Comparison of ENCODE assay signal across 8 cellular contexts in genomic region chr15:68818088-68818670, GRCh38. TPM values are rescaled to one million over a fixed set of nuclear protein-coding genes. Genes with fewer than 3 reads are reported as not detected.
DNase-seq lines count a peak whose midpoint lies in the region; ATAC-seq and TF ChIP-seq lines count a peak whose summit lies in the region.

No MANE protein-coding gene starts in this region.

- intact Hi-C loops in A673 (cut with micrococcal nuclease; ENCODE audit: unreplicated experiment), result no loop called here
- intact Hi-C loops in left lung (cut with DNase I), result no loop called here

- H3K27ac ChIP-seq in A673 (ENCODE audit: low read depth, low read length, poor library complexity, severe bottlenecking) (peak overlapping the region; percentile 99), coronary artery (peak overlapping the region; percentile 93 to 94), left lung (peak overlapping the region; percentile 98 to 99)

- DNase-seq in A673 (ENCODE audit: low spot score) (peak; percentile 92), NCI-H2196 (lab: John Stamatoyannopoulos, UW; ENCODE audit: unreplicated experiment) (peak; percentile 37), coronary artery (ENCODE audit: low spot score) (no peak), left lung (peak; percentile 69 to 92)
- peak; percentile 78 for DNase-seq in activated CD4-positive, alpha-beta T cell treated with anti-CD3 and anti-CD28 coated beads for 48 hours
- DNase-seq in stimulated activated CD4-positive, alpha-beta T cell treated with anti-CD3 and anti-CD28 coated beads, Interleukin-2, amount 100 ng/mL, for 48 hours, result peak; percentile 55 to 59

- TF ChIP-seq CTCF in A673 (conservative IDR thresholded peaks at IDR 0.05; ENCODE audit: low read depth, low read length) (no peak), coronary artery (IDR thresholded peaks at IDR 0.05) (no peak), left lung (IDR thresholded peaks at IDR 0.05) (no peak)

- H3K27me3 ChIP-seq in A673 (replicated peaks; ENCODE audit: insufficient read depth, low read depth, low read length, poor library complexity), result no peaks in the 10 kb centered on the region
- no peaks in the 10 kb centered on the region for H3K27me3 ChIP-seq in left lung

- BruUV-seq in A673 (replicated peaks; lab: Mats Ljungman, UMichigan), result no TSS peak

- H3K9me3 ChIP-seq in A673 (ENCODE audit: low read depth, low read length, poor library complexity, severe bottlenecking) (no peaks in the 10 kb centered on the region), left lung (no peaks in the 10 kb centered on the region)

- H3K36me3 ChIP-seq in A673 (ENCODE audit: insufficient read depth, low read length, poor library complexity, severe bottlenecking), result peaks cover 3% of the 10 kb centered on the region
- no peaks in the 10 kb centered on the region for H3K36me3 ChIP-seq in left lung

- H3K4me3 ChIP-seq in A673 (ENCODE audit: low read depth, low read length, poor library complexity, severe bottlenecking) (peak overlapping the region; percentile 74), coronary artery (peak overlapping the region; percentile 86), left lung (peak overlapping the region; percentile 66 to 90)

- H3K4me1 ChIP-seq in A673 (ENCODE audit: insufficient read depth, low read length, poor library complexity, severe bottlenecking) (peaks cover 38% of the 10 kb centered on the region), left lung (peaks cover 18 to 55% of the 10 kb centered on the region in 2 donors)

- peak; percentile 35 for ATAC-seq in left lung
- ATAC-seq in HG02973 (IDR thresholded peaks at IDR 0.05; ENCODE audit: unreplicated experiment), result no peak

- CTCF ChIA-PET in A673 (lab: Charles Lee), result no interaction called here

- peak; percentile 71 for TF ChIP-seq POLR2A in GM19099 (IDR thresholded peaks at IDR 0.05; ENCODE audit: extremely low read depth, insufficient read length, low read depth)

- POLR2A ChIA-PET in A673 (lab: Charles Lee; ENCODE audit: low non-redundant PET), result interaction anchor here (0.7 kb wide), 1 partner anchor 714 kb away, joined by 3 read pairs; no protein-coding TSS in a partner anchor

RNA-seq across cellular contexts. Expression of gene ANP32A, which starts 2.5 kb away (rescaled TPM):
- 331 and 370 TPM in 2 replicates for total RNA-seq in A673 (2021)
- 100 to 1,000 TPM; 111 to 127 TPM for total RNA-seq in left lung
